ENCODE assay signal across 22 cellular contexts in the genomic region with DNA sequence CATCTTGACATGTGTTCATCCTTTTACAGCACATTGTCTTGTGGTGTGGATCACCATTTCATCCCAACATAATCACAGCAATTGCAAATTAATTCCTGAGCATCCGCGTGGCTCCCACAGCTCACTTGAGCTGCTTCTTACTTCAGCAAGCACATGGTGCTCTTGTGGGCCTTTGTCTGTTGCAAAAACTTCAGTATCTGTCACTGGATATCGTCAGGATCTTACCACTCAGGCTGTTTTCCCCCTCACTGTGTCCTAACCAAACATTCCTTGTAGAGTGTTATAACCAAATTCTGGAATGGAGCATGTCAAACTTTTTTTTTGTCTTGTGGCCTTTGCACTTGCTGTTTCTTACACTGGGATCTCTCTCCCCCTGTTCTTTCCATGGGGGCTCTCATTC.
DNase-seq lines count a peak whose midpoint lies in the region; ATAC-seq and TF ChIP-seq lines count a peak whose summit lies in the region.
"Had no signal": no experiment of that assay in that cellular context is flagged by ENCODE, and none has a peak within 500 bp of the region (broad histone marks: within the 10 kb centered on the region; RNA-seq: fewer than 3 reads in every experiment).

No MANE protein-coding gene starts in this region.

- peaks cover 13% of the 10 kb centered on the region; the same call in 1 of the 3 replicates for H3K36me3 Mint-ChIP-seq in GM23338 (ENCODE audit: low read depth)
- H3K36me3 Mint-ChIP-seq: CD4-positive, CD25-positive, alpha-beta regulatory T cell had no signal

- H3K9me3 Mint-ChIP-seq in GM23338 = peaks cover 16% of the 10 kb centered on the region

- DNase-seq in GM23338 (ENCODE audit: low spot score) (no peak), adipocyte (ENCODE audit: low read depth) (no peak), fibroblast of mammary gland (ENCODE audit: low read depth) (peak; percentile 8), myocyte (ENCODE audit: low read depth) (peak; percentile 18), SIG-M5 treated with dmso at 0.1 percent for 504 hours (lab: John Stamatoyannopoulos, UW; ENCODE audit: unreplicated experiment) (no peak), cerebellar nuclear complex (lab: John Stamatoyannopoulos, UW) (no peak), NCI-H1092 treated with DMSO at 0.1 percent for 48 hours (lab: John Stamatoyannopoulos, UW) (no peak)
- DNase-seq in activated naive CD4-positive, alpha-beta T cell treated with Interleukin-2 at 50 U/mL for 16 hours = no peak
- DNase-seq: CD4-positive, CD25-positive, alpha-beta regulatory T cell; DMS153; DND-41; NCI-H1092; NCI-H1436; NCI-H187; NCI-H2081 treated with DMSO at 0.1 percent for 48 hours; NCI-H446; NCI-H524 treated with DMSO at 0.1 percent for 48 hours; NCI-H774; SIG-M5 had no signal

- TF ChIP-seq CTCF in GM23338 (conservative IDR thresholded peaks at IDR 0.05; ENCODE audit: low read depth in 2 of 2) (no peak), fibroblast of mammary gland (conservative IDR thresholded peaks at IDR 0.05; ENCODE audit: control insufficient read depth, insufficient read depth, low read depth, low read length) (no peak)

- 0 out of 2 replicates have a peak, but pooled peaks cover 4% of the 10 kb centered on the region for H3K9me2 ChIP-seq in GM23338 (ENCODE audit: insufficient read depth)

- H3K27me3 Mint-ChIP-seq in GM23338 (ENCODE audit: insufficient read depth, low read depth, poor library complexity) = peaks cover 6% of the 10 kb centered on the region
- H3K27me3 Mint-ChIP-seq: CD4-positive, CD25-positive, alpha-beta regulatory T cell; IgD-negative memory B cell had no signal

- no peaks in the 10 kb centered on the region for H3K4me1 Mint-ChIP-seq in GM23338
- H3K4me1 Mint-ChIP-seq: CD4-positive, CD25-positive, alpha-beta regulatory T cell; IgD-negative memory B cell had no signal

- H3K36me3 ChIP-seq in GM23338 (ENCODE audit: insufficient read depth) (no peaks in the 10 kb centered on the region), adipocyte (ENCODE audit: control insufficient read depth, insufficient read depth, low read length, severe bottlenecking) (no peaks in the 10 kb centered on the region)
- H3K36me3 ChIP-seq: BLaER1 had no signal

- no peak for ATAC-seq in GM23338

- H3K9ac ChIP-seq in adipocyte (ENCODE audit: low read length) = peak overlapping the region; percentile 24
- H3K9ac ChIP-seq: BLaER1, KMS-11 had no signal

- H3K27me3 ChIP-seq in GM23338 (ENCODE audit: insufficient read depth) (no peaks in the 10 kb centered on the region), adipocyte (replicated peaks; ENCODE audit: control insufficient read depth, insufficient read depth, low read length) (no peaks in the 10 kb centered on the region)
- H3K27me3 ChIP-seq: BLaER1 had no signal

- H3K27ac ChIP-seq in GM23338 (ENCODE audit: low read depth) = no peak overlapping the region
- H3K27ac ChIP-seq: BLaER1, KMS-11 had no signal

- H3K27ac Mint-ChIP-seq in GM23338 = no peak overlapping the region
- H3K27ac Mint-ChIP-seq: CD4-positive, CD25-positive, alpha-beta regulatory T cell; IgD-negative memory B cell had no signal

- H3K9me3 ChIP-seq in adipocyte (ENCODE audit: control insufficient read depth, low read length) = peaks cover 2% of the 10 kb centered on the region

- H3K4me1 ChIP-seq in GM23338 (ENCODE audit: insufficient read depth) (no peaks in the 10 kb centered on the region), adipocyte (ENCODE audit: control insufficient read depth, insufficient read depth, low read length) (peaks cover 13% of the 10 kb centered on the region)
- H3K4me1 ChIP-seq: BLaER1 had no signal

- H3K4me3 ChIP-seq in GM23338 (no peak overlapping the region), adipocyte (ENCODE audit: low read length) (no peak overlapping the region), fibroblast of mammary gland (ENCODE audit: control insufficient read depth, low read depth, low read length) (no peak overlapping the region)
- H3K4me3 ChIP-seq: BLaER1 had no signal

- no peaks in the 10 kb centered on the region for H3K79me2 ChIP-seq in GM23338 (replicated peaks; ENCODE audit: insufficient read depth)

- H4K20me1 ChIP-seq in GM23338 (replicated peaks; ENCODE audit: insufficient read depth) = no peaks in the 10 kb centered on the region
- H4K20me1 ChIP-seq: BLaER1 had no signal

- no peak overlapping the region for H3K4me2 ChIP-seq in GM23338
- H3K4me2 ChIP-seq: BLaER1, KMS-11 had no signal

- H2AFZ ChIP-seq in GM23338 = 0 out of 2 replicates have a peak overlapping the region, but pooled peaks have one; percentile 47

- H3F3A ChIP-seq in GM23338 (replicated peaks; ENCODE audit: low read depth) = no peaks in the 10 kb centered on the region

- no peak overlapping the region for H3K4me3 Mint-ChIP-seq in GM23338
- H3K4me3 Mint-ChIP-seq: CD4-positive, CD25-positive, alpha-beta regulatory T cell had no signal

TF ChIP-seq in GM23338, 12 proteins besides CTCF, POLR2A, EP300 and RAD21 (continues in another document):
- TF ChIP-seq, protein P1, sequence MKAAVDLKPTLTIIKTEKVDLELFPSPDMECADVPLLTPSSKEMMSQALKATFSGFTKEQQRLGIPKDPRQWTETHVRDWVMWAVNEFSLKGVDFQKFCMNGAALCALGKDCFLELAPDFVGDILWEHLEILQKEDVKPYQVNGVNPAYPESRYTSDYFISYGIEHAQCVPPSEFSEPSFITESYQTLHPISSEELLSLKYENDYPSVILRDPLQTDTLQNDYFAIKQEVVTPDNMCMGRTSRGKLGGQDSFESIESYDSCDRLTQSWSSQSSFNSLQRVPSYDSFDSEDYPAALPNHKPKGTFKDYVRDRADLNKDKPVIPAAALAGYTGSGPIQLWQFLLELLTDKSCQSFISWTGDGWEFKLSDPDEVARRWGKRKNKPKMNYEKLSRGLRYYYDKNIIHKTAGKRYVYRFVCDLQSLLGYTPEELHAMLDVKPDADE (IDR thresholded peaks at IDR 0.05) = no peak
- TF ChIP-seq, protein P2, sequence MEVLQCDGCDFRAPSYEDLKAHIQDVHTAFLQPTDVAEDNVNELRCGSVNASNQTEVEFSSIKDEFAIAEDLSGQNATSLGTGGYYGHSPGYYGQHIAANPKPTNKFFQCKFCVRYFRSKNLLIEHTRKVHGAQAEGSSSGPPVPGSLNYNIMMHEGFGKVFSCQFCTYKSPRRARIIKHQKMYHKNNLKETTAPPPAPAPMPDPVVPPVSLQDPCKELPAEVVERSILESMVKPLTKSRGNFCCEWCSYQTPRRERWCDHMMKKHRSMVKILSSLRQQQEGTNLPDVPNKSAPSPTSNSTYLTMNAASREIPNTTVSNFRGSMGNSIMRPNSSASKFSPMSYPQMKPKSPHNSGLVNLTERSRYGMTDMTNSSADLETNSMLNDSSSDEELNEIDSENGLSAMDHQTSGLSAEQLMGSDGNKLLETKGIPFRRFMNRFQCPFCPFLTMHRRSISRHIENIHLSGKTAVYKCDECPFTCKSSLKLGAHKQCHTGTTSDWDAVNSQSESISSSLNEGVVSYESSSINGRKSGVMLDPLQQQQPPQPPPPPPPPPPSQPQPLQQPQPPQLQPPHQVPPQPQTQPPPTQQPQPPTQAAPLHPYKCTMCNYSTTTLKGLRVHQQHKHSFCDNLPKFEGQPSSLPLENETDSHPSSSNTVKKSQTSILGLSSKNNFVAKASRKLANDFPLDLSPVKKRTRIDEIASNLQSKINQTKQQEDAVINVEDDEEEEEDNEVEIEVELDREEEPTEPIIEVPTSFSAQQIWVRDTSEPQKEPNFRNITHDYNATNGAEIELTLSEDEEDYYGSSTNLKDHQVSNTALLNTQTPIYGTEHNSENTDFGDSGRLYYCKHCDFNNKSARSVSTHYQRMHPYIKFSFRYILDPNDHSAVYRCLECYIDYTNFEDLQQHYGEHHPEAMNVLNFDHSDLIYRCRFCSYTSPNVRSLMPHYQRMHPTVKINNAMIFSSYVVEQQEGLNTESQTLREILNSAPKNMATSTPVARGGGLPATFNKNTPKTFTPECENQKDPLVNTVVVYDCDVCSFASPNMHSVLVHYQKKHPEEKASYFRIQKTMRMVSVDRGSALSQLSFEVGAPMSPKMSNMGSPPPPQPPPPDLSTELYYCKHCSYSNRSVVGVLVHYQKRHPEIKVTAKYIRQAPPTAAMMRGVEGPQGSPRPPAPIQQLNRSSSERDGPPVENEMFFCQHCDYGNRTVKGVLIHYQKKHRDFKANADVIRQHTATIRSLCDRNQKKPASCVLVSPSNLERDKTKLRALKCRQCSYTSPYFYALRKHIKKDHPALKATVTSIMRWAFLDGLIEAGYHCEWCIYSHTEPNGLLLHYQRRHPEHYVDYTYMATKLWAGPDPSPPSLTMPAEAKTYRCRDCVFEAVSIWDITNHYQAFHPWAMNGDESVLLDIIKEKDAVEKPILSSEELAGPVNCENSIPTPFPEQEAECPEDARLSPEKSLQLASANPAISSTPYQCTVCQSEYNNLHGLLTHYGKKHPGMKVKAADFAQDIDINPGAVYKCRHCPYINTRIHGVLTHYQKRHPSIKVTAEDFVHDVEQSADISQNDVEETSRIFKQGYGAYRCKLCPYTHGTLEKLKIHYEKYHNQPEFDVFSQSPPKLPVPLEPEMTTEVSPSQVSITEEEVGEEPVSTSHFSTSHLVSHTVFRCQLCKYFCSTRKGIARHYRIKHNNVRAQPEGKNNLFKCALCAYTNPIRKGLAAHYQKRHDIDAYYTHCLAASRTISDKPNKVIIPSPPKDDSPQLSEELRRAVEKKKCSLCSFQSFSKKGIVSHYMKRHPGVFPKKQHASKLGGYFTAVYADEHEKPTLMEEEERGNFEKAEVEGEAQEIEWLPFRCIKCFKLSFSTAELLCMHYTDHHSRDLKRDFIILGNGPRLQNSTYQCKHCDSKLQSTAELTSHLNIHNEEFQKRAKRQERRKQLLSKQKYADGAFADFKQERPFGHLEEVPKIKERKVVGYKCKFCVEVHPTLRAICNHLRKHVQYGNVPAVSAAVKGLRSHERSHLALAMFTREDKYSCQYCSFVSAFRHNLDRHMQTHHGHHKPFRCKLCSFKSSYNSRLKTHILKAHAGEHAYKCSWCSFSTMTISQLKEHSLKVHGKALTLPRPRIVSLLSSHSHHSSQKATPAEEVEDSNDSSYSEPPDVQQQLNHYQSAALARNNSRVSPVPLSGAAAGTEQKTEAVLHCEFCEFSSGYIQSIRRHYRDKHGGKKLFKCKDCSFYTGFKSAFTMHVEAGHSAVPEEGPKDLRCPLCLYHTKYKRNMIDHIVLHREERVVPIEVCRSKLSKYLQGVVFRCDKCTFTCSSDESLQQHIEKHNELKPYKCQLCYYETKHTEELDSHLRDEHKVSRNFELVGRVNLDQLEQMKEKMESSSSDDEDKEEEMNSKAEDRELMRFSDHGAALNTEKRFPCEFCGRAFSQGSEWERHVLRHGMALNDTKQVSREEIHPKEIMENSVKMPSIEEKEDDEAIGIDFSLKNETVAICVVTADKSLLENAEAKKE (CRISPR knock-in tag; IDR thresholded peaks at IDR 0.05) = no peak
- no peak for TF ChIP-seq POLR2AphosphoS5 (IDR thresholded peaks at IDR 0.05; ENCODE audit: low read depth)

Comparison
In these comparisons a context has a peak if more than half of its experiments do, and no peak if none do; other contexts are left out.
1. DNase-seq: peak in fibroblast of mammary gland (single experiment) and myocyte (single experiment); none in GM23338 (single experiment), adipocyte (single experiment), activated naive CD4-positive, alpha-beta T cell treated with Interleukin-2 at 50 U/mL for 16 hours (single experiment), SIG-M5 treated with dmso at 0.1 percent for 504 hours (single experiment), cerebellar nuclear complex (0 of 2) and NCI-H1092 treated with DMSO at 0.1 percent for 48 hours (single experiment).